In the genomic region with DNA sequence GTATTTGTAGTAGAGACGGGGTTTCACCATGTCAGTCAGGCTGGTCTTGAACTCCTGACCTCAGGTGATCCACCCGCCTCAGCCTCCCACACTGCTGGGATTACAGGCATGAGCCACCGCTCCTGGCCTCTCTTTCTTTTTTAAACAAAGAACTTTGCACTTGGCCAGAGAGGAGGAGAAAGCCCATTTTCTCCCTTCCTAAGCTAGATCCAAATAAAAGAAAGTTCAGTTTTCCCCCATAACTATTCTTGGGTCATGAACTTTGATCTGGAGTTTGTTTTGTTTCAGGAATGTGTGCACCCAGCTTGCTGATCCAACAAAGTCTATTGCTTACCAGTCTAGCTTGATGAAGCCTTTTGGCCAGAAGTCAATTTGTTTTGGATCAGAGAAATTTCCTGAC, we compare ENCODE assay signal across 1 cellular context.
A peak's percentile ranks its signal among the peaks of the same experiment; 100 is the strongest.
TF ChIP-seq lines count a peak whose summit lies in the region.

No MANE protein-coding gene starts in this region.

TF ChIP-seq in HepG2, 621 proteins besides CTCF, POLR2A, EP300 and RAD21 (continued from another document):
- TF ChIP-seq DMAP1 (CRISPR knock-in tag; IDR thresholded peaks at IDR 0.05) (peak; percentile 46; the same call in 1 of the 2 replicates), TBX2 (CRISPR knock-in tag; IDR thresholded peaks at IDR 0.05; ENCODE audit: borderline replicate concordance) (peak; percentile 40; the same call in 1 of the 2 replicates), ADNP (CRISPR knock-in tag; IDR thresholded peaks at IDR 0.05) (peak; percentile 96), ZMYM4 (CRISPR knock-in tag; IDR thresholded peaks at IDR 0.05) (peak; percentile 80), ZNF629 (CRISPR knock-in tag; conservative IDR thresholded peaks at IDR 0.05) (peak; percentile 87), ASH2L (IDR thresholded peaks at IDR 0.05; ENCODE audit: insufficient read length, low read depth, low read length) (peak; percentile 50), PHF5A (CRISPR knock-in tag; IDR thresholded peaks at IDR 0.05; ENCODE audit: low read depth, unreplicated experiment) (no peak), ZNF609 (CRISPR knock-in tag; IDR thresholded peaks at IDR 0.05; ENCODE audit: borderline replicate concordance) (peak; percentile 65; the same call in 1 of the 2 replicates), ZNF280D (CRISPR knock-in tag; IDR thresholded peaks at IDR 0.05) (0 out of 2 replicates have a peak, but pooled peaks have one; percentile 22), ZNF256 (CRISPR knock-in tag; conservative IDR thresholded peaks at IDR 0.05) (no peak), HHEX (CRISPR knock-in tag; IDR thresholded peaks at IDR 0.05) (peak; percentile 43; the same call in 1 of the 2 replicates), LCORL (IDR thresholded peaks at IDR 0.05) (no peak), LCORL (CRISPR knock-in tag; IDR thresholded peaks at IDR 0.05) (peak; percentile 87), ZNF451 (CRISPR knock-in tag; IDR thresholded peaks at IDR 0.05) (no peak), ZKSCAN8 (CRISPR knock-in tag; IDR thresholded peaks at IDR 0.05; ENCODE audit: borderline replicate concordance) (0 out of 2 replicates have a peak, but pooled peaks have one; percentile 19), CCAR2 (optimal IDR thresholded peaks at IDR 0.05; ENCODE audit: low read depth, low read length) (no peak), SALL1 (CRISPR knock-in tag; IDR thresholded peaks at IDR 0.05) (peak; percentile 87; the same call in 1 of the 2 replicates), HOXA3 (CRISPR knock-in tag; IDR thresholded peaks at IDR 0.05) (peak; percentile 68; the same call in 1 of the 2 replicates), TFE3 (CRISPR knock-in tag; IDR thresholded peaks at IDR 0.05) (peak; percentile 14; the same call in 1 of the 2 replicates), ZNF446 (CRISPR knock-in tag; IDR thresholded peaks at IDR 0.05) (0 out of 2 replicates have a peak, but pooled peaks have one; percentile 44), REPIN1 (CRISPR knock-in tag; IDR thresholded peaks at IDR 0.05; ENCODE audit: borderline replicate concordance, low read depth) (0 out of 2 replicates have a peak, but pooled peaks have one; percentile 45), GLMP (CRISPR knock-in tag; IDR thresholded peaks at IDR 0.05; ENCODE audit: borderline replicate concordance) (no peak), ZSCAN9 (CRISPR knock-in tag; IDR thresholded peaks at IDR 0.05; ENCODE audit: borderline replicate concordance) (no peak), SKI (IDR thresholded peaks at IDR 0.05; ENCODE audit: partially characterized antibody) (peak; percentile 58), ZKSCAN5 (CRISPR knock-in tag; IDR thresholded peaks at IDR 0.05) (peak; percentile 84), ZNF564 (CRISPR knock-in tag; IDR thresholded peaks at IDR 0.05) (0 out of 2 replicates have a peak, but pooled peaks have one; percentile 48), ZNF543 (CRISPR knock-in tag; IDR thresholded peaks at IDR 0.05) (peak; percentile 59), ZNF180 (CRISPR knock-in tag; IDR thresholded peaks at IDR 0.05; ENCODE audit: borderline replicate concordance, low read depth) (no peak)
- TF ChIP-seq, protein P1, sequence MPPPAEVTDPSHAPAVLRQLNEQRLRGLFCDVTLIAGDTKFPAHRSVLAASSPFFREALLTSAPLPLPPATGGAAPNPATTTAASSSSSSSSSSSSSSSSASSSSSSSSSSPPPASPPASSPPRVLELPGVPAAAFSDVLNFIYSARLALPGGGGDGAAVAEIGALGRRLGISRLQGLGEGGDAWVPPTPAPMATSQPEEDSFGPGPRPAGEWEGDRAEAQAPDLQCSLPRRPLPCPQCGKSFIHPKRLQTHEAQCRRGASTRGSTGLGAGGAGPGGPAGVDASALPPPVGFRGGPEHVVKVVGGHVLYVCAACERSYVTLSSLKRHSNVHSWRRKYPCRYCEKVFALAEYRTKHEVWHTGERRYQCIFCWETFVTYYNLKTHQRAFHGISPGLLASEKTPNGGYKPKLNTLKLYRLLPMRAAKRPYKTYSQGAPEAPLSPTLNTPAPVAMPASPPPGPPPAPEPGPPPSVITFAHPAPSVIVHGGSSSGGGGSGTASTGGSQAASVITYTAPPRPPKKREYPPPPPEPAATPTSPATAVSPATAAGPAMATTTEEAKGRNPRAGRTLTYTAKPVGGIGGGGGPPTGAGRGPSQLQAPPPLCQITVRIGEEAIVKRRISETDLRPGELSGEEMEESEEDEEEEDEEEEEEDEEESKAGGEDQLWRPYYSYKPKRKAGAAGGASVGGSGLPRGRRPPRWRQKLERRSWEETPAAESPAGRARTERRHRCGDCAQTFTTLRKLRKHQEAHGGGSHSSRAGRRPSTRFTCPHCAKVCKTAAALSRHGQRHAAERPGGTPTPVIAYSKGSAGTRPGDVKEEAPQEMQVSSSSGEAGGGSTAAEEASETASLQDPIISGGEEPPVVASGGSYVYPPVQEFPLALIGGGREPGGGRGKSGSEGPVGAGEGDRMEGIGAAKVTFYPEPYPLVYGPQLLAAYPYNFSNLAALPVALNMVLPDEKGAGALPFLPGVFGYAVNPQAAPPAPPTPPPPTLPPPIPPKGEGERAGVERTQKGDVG (CRISPR knock-in tag; IDR thresholded peaks at IDR 0.05; ENCODE audit: borderline replicate concordance) = peak; percentile 65; the same call in 1 of the 2 replicates
- TF ChIP-seq, protein P2, sequence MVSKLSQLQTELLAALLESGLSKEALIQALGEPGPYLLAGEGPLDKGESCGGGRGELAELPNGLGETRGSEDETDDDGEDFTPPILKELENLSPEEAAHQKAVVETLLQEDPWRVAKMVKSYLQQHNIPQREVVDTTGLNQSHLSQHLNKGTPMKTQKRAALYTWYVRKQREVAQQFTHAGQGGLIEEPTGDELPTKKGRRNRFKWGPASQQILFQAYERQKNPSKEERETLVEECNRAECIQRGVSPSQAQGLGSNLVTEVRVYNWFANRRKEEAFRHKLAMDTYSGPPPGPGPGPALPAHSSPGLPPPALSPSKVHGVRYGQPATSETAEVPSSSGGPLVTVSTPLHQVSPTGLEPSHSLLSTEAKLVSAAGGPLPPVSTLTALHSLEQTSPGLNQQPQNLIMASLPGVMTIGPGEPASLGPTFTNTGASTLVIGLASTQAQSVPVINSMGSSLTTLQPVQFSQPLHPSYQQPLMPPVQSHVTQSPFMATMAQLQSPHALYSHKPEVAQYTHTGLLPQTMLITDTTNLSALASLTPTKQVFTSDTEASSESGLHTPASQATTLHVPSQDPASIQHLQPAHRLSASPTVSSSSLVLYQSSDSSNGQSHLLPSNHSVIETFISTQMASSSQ (IDR thresholded peaks at IDR 0.05; ENCODE audit: low read depth) = no peak
- TF ChIP-seq, protein P2 (CRISPR knock-in tag; IDR thresholded peaks at IDR 0.05; ENCODE audit: borderline replicate concordance) = peak; percentile 21; the same call in 1 of the 2 replicates
TF ChIP-seq in HepG2: peak in this region for 137.
